Comparison of ENCODE assay signal across 11 cellular contexts in the genomic region with DNA sequence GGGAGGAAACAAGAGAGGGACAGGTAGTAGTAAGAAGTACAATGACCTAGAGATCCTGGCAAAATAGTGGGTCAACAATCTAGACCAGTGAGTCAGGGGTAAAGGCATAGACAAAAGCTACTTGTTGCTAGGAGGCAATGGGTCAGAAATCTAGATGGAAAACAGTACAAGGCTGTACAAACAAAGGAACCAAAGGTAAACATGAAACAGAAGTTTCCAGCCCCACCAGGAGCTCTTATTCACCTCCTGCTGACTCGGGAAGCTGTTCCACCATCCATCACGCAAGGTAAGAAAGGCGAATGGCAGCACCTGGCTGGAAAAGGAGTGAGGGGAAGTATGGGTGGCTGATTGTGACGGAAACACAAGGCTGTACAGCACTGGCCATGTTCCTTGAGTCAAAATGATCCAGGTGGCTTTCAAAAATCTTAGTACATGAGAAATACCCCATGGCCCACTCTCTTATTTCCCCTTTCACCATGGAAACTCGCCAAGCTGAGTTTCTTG.
DNase-seq lines count a peak whose midpoint lies in the region; ATAC-seq, FAIRE-seq and TF ChIP-seq lines count a peak whose summit lies in the region.
"Had no signal": no experiment of that assay in that cellular context is flagged by ENCODE, and none has a peak within 500 bp of the region (broad histone marks: within the 10 kb centered on the region; RNA-seq: fewer than 3 reads in every experiment).

No MANE protein-coding gene starts in this region.

- intact Hi-C loops in pancreas (cut with DNase I), result no loop called here

- H3K4me3 ChIP-seq in GM12864 (ENCODE audit: low read depth, low read length) (no peak overlapping the region), pancreas (peak overlapping the region in 1 of 4 donors; percentile 15)

- ATAC-seq in pancreas, result peak; percentile 89 to 92 (median 90)
- ATAC-seq in GM18867 (IDR thresholded peaks at IDR 0.05; ENCODE audit: unreplicated experiment), result no peak
- no peak for ATAC-seq in HG03469 (IDR thresholded peaks at IDR 0.05; ENCODE audit: unreplicated experiment)

- no peaks in the 10 kb centered on the region for H3K9me3 ChIP-seq in pancreas
- H3K9me3 ChIP-seq: testis had no signal

- WGBS in pancreas, 2 donors, result 32 to 41% methylated on average over 5 of the region's 5 CpGs

- H3K27me3 ChIP-seq in pancreas, result no peaks in the 10 kb centered on the region
- H3K27me3 ChIP-seq: testis had no signal

- H3K27ac ChIP-seq in epithelial cell of prostate (peak overlapping the region; percentile 98), pancreas (peak overlapping the region; percentile 40 to 87 (median 76))
- H3K27ac ChIP-seq: testis had no signal

- H3K36me3 ChIP-seq in pancreas, result no peaks in the 10 kb centered on the region

- peak; percentile 24 for DNase-seq in GM12864 (ENCODE audit: low read depth)
- peak; percentile 77 for DNase-seq in NCI-H774 (lab: John Stamatoyannopoulos, UW)
- peak; percentile 95 for DNase-seq in epithelial cell of prostate (ENCODE audit: low read depth, low spot score)
- peak in 4 of 6 donors; percentile 44 to 60 (median 50) for DNase-seq in pancreas
- DNase-seq in activated CD8-positive, alpha-beta memory T cell treated with anti-CD3 and anti-CD28 coated beads, Interleukin-2, amount 50 U/mL, for 48 hours, result no peak
- no peak for DNase-seq in central memory CD4-positive, alpha-beta T cell
- DNase-seq: DMS79, testis had no signal

- H3K4me1 ChIP-seq in pancreas, result peaks cover 0 to 20% (median 0%) of the 10 kb centered on the region in 3 donors

- FAIRE-seq in pancreas (lab: Jason Lieb, UNC), result no peak
- FAIRE-seq: islet of Langerhans had no signal

- TF ChIP-seq CTCF in GM12864 (IDR thresholded peaks at IDR 0.05; ENCODE audit: low read depth, low read length, missing control alignments), result no peak
- no peak for TF ChIP-seq CTCF in pancreas (IDR thresholded peaks at IDR 0.05)

Comparison
In these comparisons a context has a peak if more than half of its experiments do, and no peak if none do; other contexts are left out.
1. DNase-seq: peak in GM12864 (single experiment), NCI-H774 (single experiment), epithelial cell of prostate (single experiment) and pancreas (4 of 6); none in activated CD8-positive, alpha-beta memory T cell treated with anti-CD3 and anti-CD28 coated beads, Interleukin-2, amount 50 U/mL, for 48 hours (single experiment) and central memory CD4-positive, alpha-beta T cell (single experiment).
2. ATAC-seq: peak in pancreas (4 of 4); none in GM18867 (single experiment) and HG03469 (single experiment).